ENCODE assay signal across 17 cellular contexts in genomic region chrX:132411310-132411977, GRCh38.
"Had no signal": no experiment of that assay in that cellular context is flagged by ENCODE, and none has a peak within 500 bp of the region (broad histone marks: within the 10 kb centered on the region; RNA-seq: fewer than 3 reads in every experiment).

No MANE protein-coding gene starts in this region.

- DNase-seq: activated CD4-positive, alpha-beta T cell treated with anti-CD3 and anti-CD28 coated beads, Interleukin-2, amount 50 U/mL, for 1 hour; activated CD4-positive, CD25-positive, alpha-beta regulatory T cell; activated naive CD4-positive, alpha-beta T cell treated with anti-CD3 and anti-CD28 coated beads, Interleukin-2, amount 50 U/mL, for 16 hours; activated T-cell treated with anti-CD3 and anti-CD28 coated beads for 4 hours; amniotic stem cell; effector memory CD8-positive, alpha-beta T cell; hypothalamus; left lung; pancreas; small intestine; T-helper 17 cell; thyroid gland had no signal

- FAIRE-seq: pancreas, small intestine, TTC549 had no signal

- H3K27ac ChIP-seq: left lung, pancreas, thyroid gland, vagina had no signal

- H3K9me3 Mint-ChIP-seq: activated T-helper 17 cell treated with anti-CD3 and anti-CD28 coated beads, Interleukin-2, amount 50 U/mL, for 72 hours; brain; effector memory CD8-positive, alpha-beta T cell; neural crest cell had no signal

- H3K4me1 Mint-ChIP-seq: activated T-helper 17 cell treated with anti-CD3 and anti-CD28 coated beads, Interleukin-2, amount 50 U/mL, for 72 hours had no signal

- H3K4me3 Mint-ChIP-seq: activated T-helper 17 cell treated with anti-CD3 and anti-CD28 coated beads, Interleukin-2, amount 50 U/mL, for 72 hours; effector memory CD8-positive, alpha-beta T cell; T-helper 17 cell had no signal

- H3K27me3 ChIP-seq: pancreas, vagina had no signal

- H3K9me3 ChIP-seq: left lung, pancreas, thyroid gland, vagina had no signal

- H3K36me3 Mint-ChIP-seq: brain had no signal

- ATAC-seq: activated T-helper 17 cell treated with anti-CD3 and anti-CD28 coated beads, Interleukin-2, amount 50 U/mL, for 72 hours; effector memory CD8-positive, alpha-beta T cell; left lung; pancreas; T-helper 17 cell had no signal

- H3K4me3 ChIP-seq: left lung, pancreas, thyroid gland, vagina had no signal

- H3K36me3 ChIP-seq: left lung, pancreas, thyroid gland, vagina had no signal

- H3K27me3 Mint-ChIP-seq: activated T-helper 17 cell treated with anti-CD3 and anti-CD28 coated beads, Interleukin-2, amount 50 U/mL, for 72 hours; brain; effector memory CD8-positive, alpha-beta T cell; T-helper 17 cell had no signal

- H3K4me1 ChIP-seq: left lung, thyroid gland, vagina had no signal

- H3K27ac Mint-ChIP-seq: activated T-helper 17 cell treated with anti-CD3 and anti-CD28 coated beads, Interleukin-2, amount 50 U/mL, for 72 hours; effector memory CD8-positive, alpha-beta T cell; T-helper 17 cell had no signal
